14 cellular contexts compared by ENCODE assay signal in genomic region chr5:87388129-87388528, GRCh38. TPM values are rescaled to one million over a fixed set of nuclear protein-coding genes. Genes with fewer than 3 reads are reported as not detected.
A peak's percentile ranks its signal among the peaks of the same experiment; 100 is the strongest.
DNase-seq lines count a peak whose midpoint lies in the region; ATAC-seq, FAIRE-seq and TF ChIP-seq lines count a peak whose summit lies in the region.
"Had no signal": no experiment of that assay in that cellular context is flagged by ENCODE, and none has a peak within 500 bp of the region (broad histone marks: within the 10 kb centered on the region; RNA-seq: fewer than 3 reads in every experiment).

No MANE protein-coding gene starts in this region.

- no peak overlapping the region for H3K4me3 Mint-ChIP-seq in activated T-cell treated with anti-CD3 and anti-CD28 coated beads, Interleukin-2, amount 50 U/mL, for 24 hours
- H3K4me3 Mint-ChIP-seq in T-helper 17 cell = peak overlapping the region; percentile 50
- H3K4me3 Mint-ChIP-seq: CD14-positive monocyte, GM23338 had no signal

- H3K9me1 ChIP-seq in keratinocyte (ENCODE audit: control insufficient read depth, extremely low read depth, insufficient read depth, low read length) = no peaks in the 10 kb centered on the region

- FAIRE-seq in D721Med (lab: Jason Lieb, UNC) (peak; percentile 25), keratinocyte (lab: Jason Lieb, UNC) (peak; percentile 53)
- FAIRE-seq: GM12878 had no signal

- H3K4me3 ChIP-seq in keratinocyte (ENCODE audit: control insufficient read depth in 2 of 3, extremely low read depth in 1 of 3, insufficient read depth in 2 of 3, low read depth in 1 of 3, low read length in 3 of 3) = no peak overlapping the region
- H3K4me3 ChIP-seq: GM12878, GM23338 had no signal

- no peak overlapping the region for H3K4me2 ChIP-seq in keratinocyte (ENCODE audit: control insufficient read depth, extremely low read depth, insufficient read depth, low read depth, low read length)
- H3K4me2 ChIP-seq: GM23338 had no signal

- H3K27ac ChIP-seq in keratinocyte (ENCODE audit: control insufficient read depth, insufficient read depth, low read length) = no peak overlapping the region
- H3K27ac ChIP-seq: 22Rv1 had no signal

- H4K20me1 ChIP-seq in keratinocyte (ENCODE audit: control insufficient read depth, extremely low read depth, insufficient read depth, low read length) = no peaks in the 10 kb centered on the region

- ATAC-seq in T-helper 17 cell (no peak), HG03025 (IDR thresholded peaks at IDR 0.05; ENCODE audit: low FRiP score, unreplicated experiment) (no peak), HG02571 (IDR thresholded peaks at IDR 0.05; ENCODE audit: unreplicated experiment) (no peak)
- ATAC-seq: GM12878, GM23338 had no signal

- H3K4me1 Mint-ChIP-seq in activated T-cell treated with anti-CD3 and anti-CD28 coated beads, Interleukin-2, amount 50 U/mL, for 24 hours (ENCODE audit: low read depth) = peaks cover 20% of the 10 kb centered on the region
- H3K4me1 Mint-ChIP-seq in T-helper 17 cell = peaks cover 25% of the 10 kb centered on the region
- H3K4me1 Mint-ChIP-seq: CD14-positive monocyte, GM23338 had no signal

- H2AFZ ChIP-seq in keratinocyte (ENCODE audit: control insufficient read depth, low read length) = no peak overlapping the region
- H2AFZ ChIP-seq: GM23338 had no signal

- H3K9me3 ChIP-seq in T-helper 17 cell (ENCODE audit: control insufficient read depth, low read length, poor library complexity, severe bottlenecking) = no peaks in the 10 kb centered on the region
- H3K9me3 ChIP-seq in keratinocyte (ENCODE audit: control insufficient read depth, low read depth, low read length) = no peaks in the 10 kb centered on the region

- no peaks in the 10 kb centered on the region for H3K79me2 ChIP-seq in keratinocyte (ENCODE audit: control insufficient read depth, insufficient read depth, low read length)

- H3K9me3 Mint-ChIP-seq in activated T-cell treated with anti-CD3 and anti-CD28 coated beads, Interleukin-2, amount 50 U/mL, for 24 hours = no peaks in the 10 kb centered on the region
- H3K9me3 Mint-ChIP-seq: CD14-positive monocyte, GM23338 had no signal

- no peaks in the 10 kb centered on the region for H3K27me3 ChIP-seq in keratinocyte (ENCODE audit: control insufficient read depth, extremely low read depth, insufficient read depth, low read length)

- peaks cover 6% of the 10 kb centered on the region for H3K4me1 ChIP-seq in keratinocyte (ENCODE audit: control insufficient read depth, extremely low read depth, insufficient read depth, low read length)

- H3K36me3 Mint-ChIP-seq in activated T-cell treated with anti-CD3 and anti-CD28 coated beads, Interleukin-2, amount 50 U/mL, for 24 hours (ENCODE audit: low read depth) = peaks cover 92% of the 10 kb centered on the region
- H3K36me3 Mint-ChIP-seq in T-helper 17 cell (ENCODE audit: low read depth) = peaks cover 9% of the 10 kb centered on the region

- no peaks in the 10 kb centered on the region for H3K27me3 Mint-ChIP-seq in activated T-cell treated with anti-CD3 and anti-CD28 coated beads, Interleukin-2, amount 50 U/mL, for 24 hours
- H3K27me3 Mint-ChIP-seq in T-helper 17 cell = no peaks in the 10 kb centered on the region

- no peak for DNase-seq in activated T-cell treated with anti-CD3 and anti-CD28 coated beads, Interleukin-2, amount 50 U/mL, for 24 hours
- DNase-seq in activated T-cell treated with anti-CD3 and anti-CD28 coated beads, Interleukin-2, amount 50 U/mL, for 1 hour = no peak
- DNase-seq in D721Med (ENCODE audit: insufficient read length, low spot score) (no peak), T-helper 17 cell (no peak), keratinocyte (ENCODE audit: low read depth, low spot score) (no peak), KG1 (lab: John Stamatoyannopoulos, UW) (no peak)
- DNase-seq: DMS79, H7 had no signal

- H3K36me3 ChIP-seq in keratinocyte (ENCODE audit: control insufficient read depth in 2 of 2, extremely low read depth in 1 of 2, insufficient read depth in 2 of 2, low read length in 2 of 2) = peaks cover 16 to 33% of the 10 kb centered on the region in 2 experiments

- H3K27ac Mint-ChIP-seq in activated T-cell treated with anti-CD3 and anti-CD28 coated beads, Interleukin-2, amount 50 U/mL, for 24 hours = peak overlapping the region; percentile 44
- peak overlapping the region; percentile 79 for H3K27ac Mint-ChIP-seq in T-helper 17 cell
- H3K27ac Mint-ChIP-seq: GM23338 had no signal

- no peak overlapping the region for H3K9ac ChIP-seq in keratinocyte (ENCODE audit: control insufficient read depth, extremely low read depth, insufficient read depth, low read length)

- dilution Hi-C loops in keratinocyte (cut with MboI; ENCODE audit: extremely low pct_ligation_motif_present, low sequenced_read_pairs) = no loop called here

- TF ChIP-seq CTCF in D721Med (IDR thresholded peaks at IDR 0.05; ENCODE audit: insufficient read depth, missing control alignments) (no peak), keratinocyte (optimal IDR thresholded peaks at IDR 0.05 in 1 of 3, IDR thresholded peaks at IDR 0.05 in 1 of 3, conservative IDR thresholded peaks at IDR 0.05 in 1 of 3; ENCODE audit: extremely low read depth in 1 of 3, insufficient read depth in 2 of 3, low read length in 3 of 3) (no peak)

RNA-seq across cellular contexts. Expression of gene CCNH, which starts 24.6 kb away (rescaled TPM):
- 100 to 1,000 TPM; 294 to 337 TPM for total RNA-seq in T-helper 17 cell
- polyA plus RNA-seq in keratinocyte = 41.3 to 56.5 TPM (median 43.4 TPM) in 3 replicates
- polyA plus RNA-seq in keratinocyte (2011; ENCODE audit: low read depth) = 116 TPM
- 34.8 and 63.6 TPM in 2 replicates for polyA plus RNA-seq in keratinocyte (2011; cell fraction: cytosol; rRNA removed)
- 35.1 and 47.9 TPM in 2 replicates for polyA plus RNA-seq in keratinocyte (2011; cell fraction: nucleus; rRNA removed)
- 29.0 and 38.0 TPM in 2 replicates for polyA plus RNA-seq in keratinocyte (2012; ENCODE audit: low replicate concordance)
- polyA minus RNA-seq in keratinocyte = 16.0 to 53.2 TPM (median 51.7 TPM) in 3 replicates
- polyA minus RNA-seq in keratinocyte (2011; cell fraction: cytosol; rRNA and poly(A)+ RNA removed) = 13.6 TPM
- polyA minus RNA-seq in keratinocyte (2011; cell fraction: nucleus; rRNA and poly(A)+ RNA removed) = 28.8 and 35.6 TPM in 2 replicates
